Comparison of ENCODE assay signal across 1 cellular context in the genomic region with DNA sequence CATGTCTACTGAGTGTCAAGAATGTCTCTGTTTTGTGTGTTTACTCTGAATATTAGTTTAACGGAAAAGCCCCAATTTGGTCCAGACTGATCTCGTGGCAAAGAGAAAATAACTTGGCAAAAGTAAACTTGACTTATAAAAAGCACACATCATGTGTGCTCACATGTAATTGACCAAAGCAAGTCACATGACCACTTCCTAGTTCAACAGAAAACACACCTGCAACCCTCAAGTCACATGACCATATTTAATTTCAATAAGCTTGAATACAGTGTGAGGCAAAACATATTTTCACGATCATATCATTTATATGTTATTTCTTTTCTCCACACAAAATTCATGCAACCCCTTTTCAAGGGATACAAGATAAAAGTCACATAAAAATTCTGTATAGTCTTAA.
TF ChIP-seq lines count a peak whose summit lies in the region.

No MANE protein-coding gene starts in this region.

TF ChIP-seq in SK-N-SH treated with all-trans-retinoic acid at 6 μM for 48 hours, 23 proteins besides CTCF, POLR2A, EP300 and RAD21 (continued from another document):
- TF ChIP-seq, protein P1, sequence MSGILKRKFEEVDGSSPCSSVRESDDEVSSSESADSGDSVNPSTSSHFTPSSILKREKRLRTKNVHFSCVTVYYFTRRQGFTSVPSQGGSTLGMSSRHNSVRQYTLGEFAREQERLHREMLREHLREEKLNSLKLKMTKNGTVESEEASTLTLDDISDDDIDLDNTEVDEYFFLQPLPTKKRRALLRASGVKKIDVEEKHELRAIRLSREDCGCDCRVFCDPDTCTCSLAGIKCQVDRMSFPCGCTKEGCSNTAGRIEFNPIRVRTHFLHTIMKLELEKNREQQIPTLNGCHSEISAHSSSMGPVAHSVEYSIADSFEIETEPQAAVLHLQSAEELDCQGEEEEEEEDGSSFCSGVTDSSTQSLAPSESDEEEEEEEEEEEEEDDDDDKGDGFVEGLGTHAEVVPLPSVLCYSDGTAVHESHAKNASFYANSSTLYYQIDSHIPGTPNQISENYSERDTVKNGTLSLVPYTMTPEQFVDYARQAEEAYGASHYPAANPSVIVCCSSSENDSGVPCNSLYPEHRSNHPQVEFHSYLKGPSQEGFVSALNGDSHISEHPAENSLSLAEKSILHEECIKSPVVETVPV (CRISPR knock-in tag; IDR thresholded peaks at IDR 0.05), result no peak
- TF ChIP-seq RARB (CRISPR knock-in tag; IDR thresholded peaks at IDR 0.05) (no peak), ZFP3 (CRISPR knock-in tag; IDR thresholded peaks at IDR 0.05) (no peak), ZNF8 (CRISPR knock-in tag; IDR thresholded peaks at IDR 0.05) (no peak), GLIS3 (CRISPR knock-in tag; IDR thresholded peaks at IDR 0.05) (no peak), ZNF565 (CRISPR knock-in tag; conservative IDR thresholded peaks at IDR 0.05; ENCODE audit: low read depth) (no peak), CSDC2 (CRISPR knock-in tag; IDR thresholded peaks at IDR 0.05) (no peak), ISL1 (CRISPR knock-in tag; IDR thresholded peaks at IDR 0.05) (no peak)
- TF ChIP-seq, protein P2, sequence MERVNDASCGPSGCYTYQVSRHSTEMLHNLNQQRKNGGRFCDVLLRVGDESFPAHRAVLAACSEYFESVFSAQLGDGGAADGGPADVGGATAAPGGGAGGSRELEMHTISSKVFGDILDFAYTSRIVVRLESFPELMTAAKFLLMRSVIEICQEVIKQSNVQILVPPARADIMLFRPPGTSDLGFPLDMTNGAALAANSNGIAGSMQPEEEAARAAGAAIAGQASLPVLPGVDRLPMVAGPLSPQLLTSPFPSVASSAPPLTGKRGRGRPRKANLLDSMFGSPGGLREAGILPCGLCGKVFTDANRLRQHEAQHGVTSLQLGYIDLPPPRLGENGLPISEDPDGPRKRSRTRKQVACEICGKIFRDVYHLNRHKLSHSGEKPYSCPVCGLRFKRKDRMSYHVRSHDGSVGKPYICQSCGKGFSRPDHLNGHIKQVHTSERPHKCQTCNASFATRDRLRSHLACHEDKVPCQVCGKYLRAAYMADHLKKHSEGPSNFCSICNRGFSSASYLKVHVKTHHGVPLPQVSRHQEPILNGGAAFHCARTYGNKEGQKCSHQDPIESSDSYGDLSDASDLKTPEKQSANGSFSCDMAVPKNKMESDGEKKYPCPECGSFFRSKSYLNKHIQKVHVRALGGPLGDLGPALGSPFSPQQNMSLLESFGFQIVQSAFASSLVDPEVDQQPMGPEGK (CRISPR knock-in tag; IDR thresholded peaks at IDR 0.05; ENCODE audit: borderline replicate concordance), result no peak
